Comparison of ENCODE assay signal across 22 cellular contexts in genomic region chr22:48633996-48634836, GRCh38.
"Had no signal": no experiment of that assay in that cellular context is flagged by ENCODE, and none has a peak within 500 bp of the region (broad histone marks: within the 10 kb centered on the region; RNA-seq: fewer than 3 reads in every experiment).

No MANE protein-coding gene starts in this region.

- ATAC-seq: Panc1, PC-3, T-helper 17 cell had no signal

- H3K27ac ChIP-seq: HL-60, KMS-11, RWPE1 had no signal

- H3K9me2 ChIP-seq: SK-N-SH had no signal

- H3K4me2 ChIP-seq: KMS-11, SK-N-SH had no signal

- DNase-seq: IMR-90, Kasumi-1, MV-4-11, NCI-H1048, NCI-H1105, NCI-H1417, NCI-H1436 treated with DMSO at 0.1 percent for 48 hours, NCI-H1694, NCI-H187 treated with DMSO at 0.1 percent for 48 hours, NCI-H2029 treated with DMSO at 0.1 percent for 48 hours, NCI-H2171 treated with DMSO at 0.1 percent for 48 hours, NCI-H524, NCI-H774, PC-3, SHP77, SK-N-SH, T-helper 1 cell, T-helper 17 cell had no signal

- H3K9me3 ChIP-seq: SK-N-SH had no signal

- H3K9ac ChIP-seq: KMS-11, SK-N-SH had no signal
